ENCODE assay signal across 8 cellular contexts in genomic region chr1:42845866-42846256, GRCh38. TPM values are rescaled to one million over a fixed set of nuclear protein-coding genes. Genes with fewer than 3 reads are reported as not detected.
A peak's percentile ranks its signal among the peaks of the same experiment; 100 is the strongest.
DNase-seq lines count a peak whose midpoint lies in the region; ATAC-seq, FAIRE-seq and TF ChIP-seq lines count a peak whose summit lies in the region.

No MANE protein-coding gene starts in this region.

- H3K27me3 ChIP-seq in MM.1S (replicated peaks; ENCODE audit: insufficient read depth, low read length) (no peaks in the 10 kb centered on the region), endothelial cell of umbilical vein (ENCODE audit: control insufficient read depth in 2 of 2, insufficient read depth in 2 of 2, low read length in 2 of 2) (no peaks in the 10 kb centered on the region), neuronal stem cell (ENCODE audit: control insufficient read depth in 3 of 3, insufficient read depth in 3 of 3, low read depth in 1 of 3, low read length in 3 of 3) (no peaks in the 10 kb centered on the region)

- H3K9me2 ChIP-seq in MM.1S (replicated peaks; ENCODE audit: insufficient read depth, low read length) = no peaks in the 10 kb centered on the region

- H3K4ac ChIP-seq in neuronal stem cell (ENCODE audit: low read length) = no peak overlapping the region

- no peak overlapping the region for H2BK5ac ChIP-seq in neuronal stem cell (ENCODE audit: low read length)

- intact Hi-C loops in endothelial cell of umbilical vein (cut with micrococcal nuclease) = loop anchor here (2.0 kb wide), 1 partner anchor 29 kb away; the partner anchor contains the start of genes ERMAP and SVBP

- no peaks in the 10 kb centered on the region for H3K9me1 ChIP-seq in endothelial cell of umbilical vein (replicated peaks; ENCODE audit: control insufficient read depth, extremely low read depth, insufficient read depth, low read length)

- H2BK120ac ChIP-seq in neuronal stem cell (ENCODE audit: low read depth, low read length) = no peak overlapping the region

- no peaks in the 10 kb centered on the region for H3K36me3 ChIP-seq in MM.1S (replicated peaks; ENCODE audit: insufficient read depth, low read length)
- H3K36me3 ChIP-seq in endothelial cell of umbilical vein (ENCODE audit: control insufficient read depth in 2 of 2, extremely low read depth in 1 of 2, insufficient read depth in 2 of 2, low read length in 2 of 2) = peaks cover 0 to 7% of the 10 kb centered on the region in 2 experiments
- peaks cover 8 to 31% of the 10 kb centered on the region in 2 donors for H3K36me3 ChIP-seq in neuronal stem cell (replicated peaks in 1 of 2; ENCODE audit: control insufficient read depth in 2 of 2, insufficient read depth in 2 of 2, low read length in 2 of 2)

- H4K20me1 ChIP-seq in MM.1S (ENCODE audit: insufficient read depth, low read length) = no peaks in the 10 kb centered on the region
- no peaks in the 10 kb centered on the region for H4K20me1 ChIP-seq in endothelial cell of umbilical vein (replicated peaks; ENCODE audit: control insufficient read depth, extremely low read depth, insufficient read depth, low read length)

- H3K27ac ChIP-seq in MM.1S (ENCODE audit: low read length) (no peak overlapping the region), endothelial cell of umbilical vein (ENCODE audit: insufficient read depth, low read depth, low read length) (no peak overlapping the region), neuronal stem cell (replicated peaks; ENCODE audit: low read length) (no peak overlapping the region)

- peaks cover 17% of the 10 kb centered on the region for H3K79me2 ChIP-seq in MM.1S (ENCODE audit: low read length)
- H3K79me2 ChIP-seq in endothelial cell of umbilical vein (ENCODE audit: control insufficient read depth, insufficient read depth, low read length) = peaks cover 5% of the 10 kb centered on the region

- H2BK15ac ChIP-seq in neuronal stem cell (ENCODE audit: low read length) = no peak overlapping the region

- CTCF ChIA-PET in endothelial cell of umbilical vein (lab: Charles Lee) = interaction anchor here (0.6 to 2.5 kb wide), 23 partner anchors 8 to 501 kb away, joined by 3 to 21 read pairs (median 5); partner anchors contain the start of genes C1orf50, ERMAP, P3H1 and SVBP

- dilution Hi-C loops in endothelial cell of umbilical vein (cut with MboI; ENCODE audit: extremely low pct_ligation_motif_present, low sequenced_read_pairs) = no loop called here

- peaks cover 6% of the 10 kb centered on the region for H3K79me1 ChIP-seq in neuronal stem cell (ENCODE audit: low read depth, low read length)

- no CpG with 5 or more reads among the region's 10 CpGs for WGBS in neuronal stem cell (ENCODE audit: extremely low coverage in 2 of 2, insufficient read length in 2 of 2, insufficient replicate concordance in 1 of 2), 2 donors

- H3K9ac ChIP-seq in MM.1S (ENCODE audit: low read length) (peak overlapping the region; percentile 11; the same call in 1 of the 2 replicates), endothelial cell of umbilical vein (replicated peaks; ENCODE audit: extremely low read depth, insufficient read depth, low read length) (peak overlapping the region; percentile 39), neuronal stem cell (ENCODE audit: low read depth, low read length, poor library complexity) (no peak overlapping the region)

- H4K91ac ChIP-seq in neuronal stem cell (ENCODE audit: low read depth, low read length, poor library complexity) = no peak overlapping the region

- DNase-seq in AG09309 (ENCODE audit: low read depth) (no peak), MM.1S (no peak), endothelial cell of umbilical vein (ENCODE audit: low read depth, low spot score) (no peak), neuronal stem cell (ENCODE audit: low spot score) (peak; percentile 8), dedifferentiated amniotic fluid mesenchymal stem cell (ENCODE audit: extremely low spot score) (no peak), anterior cingulate cortex (lab: John Stamatoyannopoulos, UW) (no peak), LoVo (ENCODE audit: low spot score) (no peak)

- H2AFZ ChIP-seq in MM.1S (ENCODE audit: low read length) (peak overlapping the region; percentile 92), endothelial cell of umbilical vein (ENCODE audit: low read depth, low read length) (peak overlapping the region; percentile 92), neuronal stem cell (ENCODE audit: low read length) (peak overlapping the region; percentile 95)

- H3K9me3 ChIP-seq in MM.1S (replicated peaks; ENCODE audit: insufficient read depth, low read length) (no peaks in the 10 kb centered on the region), endothelial cell of umbilical vein (replicated peaks; ENCODE audit: control insufficient read depth, insufficient read depth, low read length) (no peaks in the 10 kb centered on the region), neuronal stem cell (replicated peaks in 1 of 2; ENCODE audit: control insufficient read depth in 2 of 2, insufficient read depth in 1 of 2, low read depth in 1 of 2, low read length in 2 of 2) (peaks cover 6 to 12% of the 10 kb centered on the region in 2 donors)

- H3K23ac ChIP-seq in neuronal stem cell (ENCODE audit: low read depth, low read length, poor library complexity) = no peak overlapping the region

- no peak for FAIRE-seq in endothelial cell of umbilical vein (lab: Jason Lieb, UNC)

- no peak overlapping the region for H2AK5ac ChIP-seq in neuronal stem cell (ENCODE audit: low read depth, low read length)

- peak overlapping the region; percentile 11 for H3K18ac ChIP-seq in neuronal stem cell (ENCODE audit: low read length)

- no peak overlapping the region for H4K8ac ChIP-seq in neuronal stem cell (ENCODE audit: low read depth, low read length)

- POLR2A ChIA-PET in endothelial cell of umbilical vein (lab: Charles Lee) = interaction anchor here (0.8 to 1.9 kb wide), 2 partner anchors 28 to 79 kb away, joined by 5 to 6 read pairs; partner anchors contain the start of genes C1orf50, P3H1 and SVBP

- H3F3A ChIP-seq in MM.1S (ENCODE audit: insufficient read depth, low read length) = no peaks in the 10 kb centered on the region

- H3K4me1 ChIP-seq in MM.1S (ENCODE audit: low read length) = peaks cover 15% of the 10 kb centered on the region; the same call in 1 of the 2 replicates
- peaks cover 12% of the 10 kb centered on the region for H3K4me1 ChIP-seq in endothelial cell of umbilical vein (ENCODE audit: control insufficient read depth, extremely low read depth, insufficient read depth, low read length)
- peaks cover 10% of the 10 kb centered on the region in 2 donors for H3K4me1 ChIP-seq in neuronal stem cell (ENCODE audit: control insufficient read depth in 2 of 2, insufficient read depth in 1 of 2, low read depth in 1 of 2, low read length in 2 of 2)

- H3K4me3 ChIP-seq in AG09309 (ENCODE audit: control insufficient read depth, low read depth, low read length) = peak overlapping the region; percentile 97
- H3K4me3 ChIP-seq in MM.1S (ENCODE audit: low read length) = peak overlapping the region; percentile 99
- H3K4me3 ChIP-seq in endothelial cell of umbilical vein (replicated peaks in 1 of 3; ENCODE audit: insufficient read depth in 1 of 3, low read depth in 1 of 3, low read length in 3 of 3) = peak overlapping the region; percentile 44 to 84 (median 72)
- peak overlapping the region; percentile 85 for H3K4me3 ChIP-seq in neuronal stem cell (ENCODE audit: low read length in 2 of 2)

- peak; percentile 22 for ATAC-seq in GM21360 (IDR thresholded peaks at IDR 0.05; ENCODE audit: unreplicated experiment)

- TF ChIP-seq CTCF in AG09309 (IDR thresholded peaks at IDR 0.05; ENCODE audit: control insufficient read depth, insufficient read depth, low read depth, low read length, missing control alignments) = no peak
- TF ChIP-seq CTCF in MM.1S (IDR thresholded peaks at IDR 0.05; ENCODE audit: low read length) = no peak
- no peak for TF ChIP-seq CTCF in endothelial cell of umbilical vein (IDR thresholded peaks at IDR 0.05; ENCODE audit: extremely low read depth in 1 of 2, insufficient read depth in 1 of 2, low read depth in 1 of 2, low read length in 2 of 2)

- H3K4me2 ChIP-seq in MM.1S (ENCODE audit: low read depth, low read length) = peak overlapping the region; percentile 90
- H3K4me2 ChIP-seq in endothelial cell of umbilical vein (ENCODE audit: insufficient read depth, low read length) = peak overlapping the region; percentile 84
- H3K4me2 ChIP-seq in neuronal stem cell (ENCODE audit: insufficient read depth, low read length, poor library complexity, severe bottlenecking) = peak overlapping the region; percentile 94

- no peak for TF ChIP-seq POLR2A in endothelial cell of umbilical vein (IDR thresholded peaks at IDR 0.05; ENCODE audit: low read depth, low read length)

- H3K14ac ChIP-seq in neuronal stem cell (ENCODE audit: low read length) = no peak overlapping the region

- TSS peak; percentile 86 for BruUV-seq in endothelial cell of umbilical vein (replicated peaks; lab: Mats Ljungman, UMichigan)

- no peak overlapping the region for H2BK12ac ChIP-seq in neuronal stem cell (ENCODE audit: low read length)

RNA-seq across cellular contexts. Expression of gene ZNF691, which starts 0.6 kb away (rescaled TPM):
- total RNA-seq in endothelial cell of umbilical vein = 6.6 and 7.4 TPM in 2 replicates
- polyA plus RNA-seq in endothelial cell of umbilical vein = 6.9 TPM in 2 replicates
- 5.3 and 5.8 TPM in 2 replicates for polyA plus RNA-seq in endothelial cell of umbilical vein (2011; cell fraction: cytosol; rRNA removed)
- 12.5 and 14.5 TPM in 2 replicates for polyA plus RNA-seq in endothelial cell of umbilical vein (2011; cell fraction: nucleus; rRNA removed)
- polyA plus RNA-seq in endothelial cell of umbilical vein (2012) = 5.0 and 5.1 TPM in 2 replicates
- 2.4 and 3.2 TPM in 2 replicates for polyA minus RNA-seq in endothelial cell of umbilical vein
- polyA minus RNA-seq in endothelial cell of umbilical vein (2011; cell fraction: cytosol; rRNA and poly(A)+ RNA removed) = 2.7 TPM
- polyA minus RNA-seq in endothelial cell of umbilical vein (2011; cell fraction: nucleus; rRNA and poly(A)+ RNA removed) = 3.5 TPM in 2 replicates
- 12.9 TPM for polyA plus RNA-seq in neuronal stem cell (2013, experiment 1 of 2)
- 13.0 TPM for polyA plus RNA-seq in neuronal stem cell (2013, experiment 2 of 2)

RNA-seq across cellular contexts. Expression of gene SVBP, which starts 28.7 kb away (rescaled TPM):
- total RNA-seq in endothelial cell of umbilical vein = 24.1 and 24.7 TPM in 2 replicates
- 15.1 and 18.1 TPM in 2 replicates for polyA plus RNA-seq in endothelial cell of umbilical vein
- 25.8 and 27.0 TPM in 2 replicates for polyA plus RNA-seq in endothelial cell of umbilical vein (2011; cell fraction: cytosol; rRNA removed)
- polyA plus RNA-seq in endothelial cell of umbilical vein (2011; cell fraction: nucleus; rRNA removed) = 10.2 and 10.6 TPM in 2 replicates
- polyA plus RNA-seq in endothelial cell of umbilical vein (2012) = 23.1 and 24.3 TPM in 2 replicates
- 3.9 and 4.7 TPM in 2 replicates for polyA minus RNA-seq in endothelial cell of umbilical vein
- 4.4 TPM for polyA minus RNA-seq in endothelial cell of umbilical vein (2011; cell fraction: cytosol; rRNA and poly(A)+ RNA removed)
- polyA minus RNA-seq in endothelial cell of umbilical vein (2011; cell fraction: nucleus; rRNA and poly(A)+ RNA removed) = 3.0 and 5.0 TPM in 2 replicates
- 100 TPM for polyA plus RNA-seq in neuronal stem cell (2013, experiment 1 of 2)
- 103 TPM for polyA plus RNA-seq in neuronal stem cell (2013, experiment 2 of 2)

RNA-seq across cellular contexts. Expression of gene ERMAP, which starts 28.9 kb away (rescaled TPM):
- 7.8 and 7.9 TPM in 2 replicates for total RNA-seq in endothelial cell of umbilical vein
- 6.7 and 8.6 TPM in 2 replicates for polyA plus RNA-seq in endothelial cell of umbilical vein
- polyA plus RNA-seq in endothelial cell of umbilical vein (2011; cell fraction: cytosol; rRNA removed) = 7.1 and 7.2 TPM in 2 replicates
- polyA plus RNA-seq in endothelial cell of umbilical vein (2011; cell fraction: nucleus; rRNA removed) = 17.7 and 20.4 TPM in 2 replicates
- 3.5 and 3.8 TPM in 2 replicates for polyA plus RNA-seq in endothelial cell of umbilical vein (2012)
- polyA minus RNA-seq in endothelial cell of umbilical vein = 10.3 and 11.5 TPM in 2 replicates
- 2.8 TPM for polyA minus RNA-seq in endothelial cell of umbilical vein (2011; cell fraction: cytosol; rRNA and poly(A)+ RNA removed)
- polyA minus RNA-seq in endothelial cell of umbilical vein (2011; cell fraction: nucleus; rRNA and poly(A)+ RNA removed) = 7.8 and 10.5 TPM in 2 replicates
- polyA plus RNA-seq in neuronal stem cell (2013, experiment 1 of 2) = 3.1 TPM
- 3.0 TPM for polyA plus RNA-seq in neuronal stem cell (2013, experiment 2 of 2)
